In the genomic region with DNA sequence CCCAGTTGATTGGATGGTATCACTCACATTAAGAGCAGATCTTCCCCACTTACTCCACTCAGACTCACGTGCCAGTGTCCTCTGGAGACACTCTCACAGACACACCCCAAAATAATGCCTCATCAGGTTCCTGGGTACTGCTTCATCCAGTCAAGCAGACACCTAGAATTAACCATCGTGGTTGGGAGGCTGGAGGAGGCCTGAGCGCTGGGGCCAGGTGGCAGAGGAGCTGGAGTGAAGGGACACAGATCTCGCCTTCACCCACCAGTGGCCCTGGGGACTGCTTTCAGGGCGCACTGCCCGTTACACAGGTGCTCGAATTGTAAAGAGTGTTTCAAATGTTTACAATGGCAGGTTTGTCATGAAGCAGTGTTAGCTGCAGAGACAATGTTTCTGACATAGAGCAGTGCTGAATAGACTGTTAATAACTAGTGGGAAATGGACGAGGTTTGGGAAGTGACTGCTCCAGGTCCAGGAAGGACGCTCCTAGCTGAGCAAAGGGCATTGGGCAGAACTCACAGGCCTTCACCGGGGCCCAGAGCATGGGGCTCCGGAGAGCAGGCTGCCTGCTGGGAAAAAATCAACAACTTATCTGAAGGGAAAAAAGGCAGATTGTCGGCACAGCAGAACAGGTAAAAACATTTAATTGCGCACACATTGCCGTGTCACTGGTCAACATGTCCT, we compare ENCODE assay signal across 20 cellular contexts.
"Had no signal": no experiment of that assay in that cellular context is flagged by ENCODE, and none has a peak within 500 bp of the region (broad histone marks: within the 10 kb centered on the region; RNA-seq: fewer than 3 reads in every experiment).

No MANE protein-coding gene starts in this region.

- H3K36me3 Mint-ChIP-seq: memory B cell had no signal

- H3K27ac Mint-ChIP-seq: activated naive CD4-positive, alpha-beta T cell treated with anti-CD3 and anti-CD28 coated beads, Interleukin-2, amount 10 ng/mL, durations not matched to agents 7 days and 5 days; activated T-helper 17 cell treated with anti-CD3 and anti-CD28 coated beads, Interleukin-2, amount 50 U/mL, for 72 hours; memory B cell had no signal

- H3K27me3 Mint-ChIP-seq: activated naive CD4-positive, alpha-beta T cell treated with anti-CD3 and anti-CD28 coated beads, Interleukin-2, amount 10 ng/mL, durations not matched to agents 7 days and 5 days; central memory CD8-positive, alpha-beta T cell; memory B cell; naive B cell had no signal

- H3K9me3 ChIP-seq: colonic mucosa, gastrocnemius medialis, heart left ventricle, mucosa of descending colon, ovary, transverse colon, vagina had no signal

- H3K27me3 ChIP-seq: colonic mucosa, gastrocnemius medialis, heart left ventricle, ovary, transverse colon, vagina had no signal

- H3K27ac ChIP-seq: colonic mucosa, gastrocnemius medialis, heart left ventricle, ovary, transverse colon, vagina, VCaP had no signal

- DNase-seq: activated CD4-positive, alpha-beta T cell treated with anti-CD3 and anti-CD28 coated beads, Interleukin-2, amount 50 U/mL, for 4 hours; activated CD4-positive, CD25-positive, alpha-beta regulatory T cell treated with anti-CD3 and anti-CD28 coated beads, Interleukin-2, amount 50 U/mL, for 72 hours; activated naive CD4-positive, alpha-beta T cell treated with anti-CD3 and anti-CD28 coated beads, Interleukin-2, amount 10 ng/mL, durations not matched to agents 7 days and 5 days; activated T-cell treated with anti-CD3 and anti-CD28 coated beads, Interleukin-2, amount 50 U/mL, for 1 hour; colonic mucosa; gastrocnemius medialis; heart left ventricle; left ventricle myocardium superior; mucosa of descending colon; naive B cell; ovary; stimulated activated naive CD4-positive, alpha-beta T cell; substantia nigra; T-helper 2 cell; transverse colon had no signal

- H3K4me1 Mint-ChIP-seq: activated naive CD4-positive, alpha-beta T cell treated with anti-CD3 and anti-CD28 coated beads, Interleukin-2, amount 10 ng/mL, durations not matched to agents 7 days and 5 days; activated T-helper 17 cell treated with anti-CD3 and anti-CD28 coated beads, Interleukin-2, amount 50 U/mL, for 72 hours; central memory CD8-positive, alpha-beta T cell; naive B cell had no signal

- H3K4me1 ChIP-seq: colonic mucosa, gastrocnemius medialis, transverse colon, vagina had no signal

- H3K4me3 Mint-ChIP-seq: activated naive CD4-positive, alpha-beta T cell treated with anti-CD3 and anti-CD28 coated beads, Interleukin-2, amount 10 ng/mL, durations not matched to agents 7 days and 5 days; activated T-helper 17 cell treated with anti-CD3 and anti-CD28 coated beads, Interleukin-2, amount 50 U/mL, for 72 hours; central memory CD8-positive, alpha-beta T cell; memory B cell had no signal

- H3K4me3 ChIP-seq: colonic mucosa, gastrocnemius medialis, heart left ventricle, mucosa of descending colon, ovary, transverse colon, vagina had no signal

- H3K36me3 ChIP-seq: colonic mucosa, ovary, transverse colon, vagina had no signal

- H3K9me3 Mint-ChIP-seq: activated naive CD4-positive, alpha-beta T cell treated with anti-CD3 and anti-CD28 coated beads, Interleukin-2, amount 10 ng/mL, durations not matched to agents 7 days and 5 days; activated T-helper 17 cell treated with anti-CD3 and anti-CD28 coated beads, Interleukin-2, amount 50 U/mL, for 72 hours; central memory CD8-positive, alpha-beta T cell; memory B cell; naive B cell had no signal
